In genomic region chr3:33440578-33441321, GRCh38 we compare ENCODE assay signal across 1 cellular context.
TF ChIP-seq lines count a peak whose summit lies in the region.

No MANE protein-coding gene starts in this region.

TF ChIP-seq in K562, 482 proteins besides CTCF, POLR2A, EP300 and RAD21 (continued from another document and continues in another):
- TF ChIP-seq ZFP91 (CRISPR knock-in tag; IDR thresholded peaks at IDR 0.05): 0 out of 2 replicates have a peak, but pooled peaks have one; percentile 31
- no peak for TF ChIP-seq KDM2B (CRISPR knock-in tag; IDR thresholded peaks at IDR 0.05)
- TF ChIP-seq NFE2 (IDR thresholded peaks at IDR 0.05; ENCODE audit: low read depth): no peak
- no peak for TF ChIP-seq ZKSCAN8 (CRISPR knock-in tag; IDR thresholded peaks at IDR 0.05)
- 0 out of 2 replicates have a peak, but pooled peaks have one; percentile 16 for TF ChIP-seq EGR1 (conservative IDR thresholded peaks at IDR 0.05)
- TF ChIP-seq IRF1 (CRISPR knock-in tag; IDR thresholded peaks at IDR 0.05; ENCODE audit: borderline replicate concordance): no peak
- 0 out of 2 replicates have a peak, but pooled peaks have one; percentile 1 for TF ChIP-seq KAT7 (CRISPR knock-in tag; IDR thresholded peaks at IDR 0.05; ENCODE audit: borderline replicate concordance)
- TF ChIP-seq THRA (IDR thresholded peaks at IDR 0.05): peak; percentile 90
- no peak for TF ChIP-seq SRSF9 (IDR thresholded peaks at IDR 0.05; ENCODE audit: borderline replicate concordance, low read depth, low read length)
- no peak for TF ChIP-seq ZNF140 (CRISPR knock-in tag; IDR thresholded peaks at IDR 0.05)
- TF ChIP-seq SMARCE1 (IDR thresholded peaks at IDR 0.05): 0 out of 2 replicates have a peak, but pooled peaks have one; percentile 17
- peak; percentile 88 for TF ChIP-seq RBFOX2 (IDR thresholded peaks at IDR 0.05; ENCODE audit: low read depth, low read length)
- TF ChIP-seq ZNF79 (CRISPR knock-in tag; IDR thresholded peaks at IDR 0.05; ENCODE audit: low read depth): no peak; the same call in 1 of the 2 replicates
- TF ChIP-seq NKRF (IDR thresholded peaks at IDR 0.05; ENCODE audit: borderline replicate concordance): peak; percentile 57; the same call in 1 of the 2 replicates
- TF ChIP-seq ZNF785 (CRISPR knock-in tag; IDR thresholded peaks at IDR 0.05): no peak
- no peak for TF ChIP-seq ZBTB7A (IDR thresholded peaks at IDR 0.05; ENCODE audit: borderline replicate concordance, control insufficient read depth, low read depth, low read length)
- TF ChIP-seq TEAD1 (CRISPR knock-in tag; IDR thresholded peaks at IDR 0.05): peak; percentile 17 to 33; a peak in 2 of 4 replicates
- TF ChIP-seq HEY1 (CRISPR knock-in tag; IDR thresholded peaks at IDR 0.05; ENCODE audit: borderline replicate concordance): no peak
- peak; percentile 87; the same call in 1 of the 2 replicates for TF ChIP-seq ZNF395 (CRISPR knock-in tag; IDR thresholded peaks at IDR 0.05)
- TF ChIP-seq ZNF165 (CRISPR knock-in tag; IDR thresholded peaks at IDR 0.05; ENCODE audit: borderline replicate concordance): no peak
- TF ChIP-seq ID3 (CRISPR knock-in tag; IDR thresholded peaks at IDR 0.05): no peak
- TF ChIP-seq ID3 (tag; IDR thresholded peaks at IDR 0.05): peak; percentile 59; the same call in 1 of the 2 replicates
- no peak for TF ChIP-seq PTTG1 (tag; IDR thresholded peaks at IDR 0.05; ENCODE audit: low read depth)
- no peak for TF ChIP-seq KAT2B (IDR thresholded peaks at IDR 0.05; ENCODE audit: low read depth, low read length)
- peak in 1 of 3 experiments; percentile 45 for TF ChIP-seq YY1 (IDR thresholded peaks at IDR 0.05; ENCODE audit: borderline replicate concordance in 1 of 3, control insufficient read depth in 1 of 3, extremely low read depth in 1 of 3, insufficient read depth in 3 of 3, insufficient read length in 1 of 3, insufficient replicate concordance in 2 of 3, low read depth in 1 of 3, low read length in 2 of 3)
- peak; percentile 16 to 51; a peak in 3 of 4 replicates for TF ChIP-seq MAZ (CRISPR knock-in tag; conservative IDR thresholded peaks at IDR 0.05 in 1 of 2, IDR thresholded peaks at IDR 0.05 in 1 of 2)
- TF ChIP-seq HMGN3 (IDR thresholded peaks at IDR 0.05; ENCODE audit: borderline replicate concordance, extremely low read depth, insufficient read length, low read depth, low read length): no peak
- no peak for TF ChIP-seq ZNF263 (CRISPR knock-in tag; IDR thresholded peaks at IDR 0.05; ENCODE audit: borderline replicate concordance)
- no peak for TF ChIP-seq CREBBP (IDR thresholded peaks at IDR 0.05; ENCODE audit: low read depth, low read length)
- TF ChIP-seq CHD1 (IDR thresholded peaks at IDR 0.05; ENCODE audit: low read length): peak; percentile 78
- peak; percentile 51 for TF ChIP-seq TCF7L2 (IDR thresholded peaks at IDR 0.05; ENCODE audit: low read depth, low read length)
- peak; percentile 41; the same call in 1 of the 2 replicates for TF ChIP-seq ZBED1 (IDR thresholded peaks at IDR 0.05)
- no peak for TF ChIP-seq KLF1 (tag; IDR thresholded peaks at IDR 0.05)
- TF ChIP-seq OTX1 (CRISPR knock-in tag; IDR thresholded peaks at IDR 0.05): 0 out of 2 replicates have a peak, but pooled peaks have one; percentile 61
- no peak for TF ChIP-seq BCL6 (CRISPR knock-in tag; IDR thresholded peaks at IDR 0.05)
- peak; percentile 77 for TF ChIP-seq RB1 (IDR thresholded peaks at IDR 0.05; ENCODE audit: low read depth)
- peak; percentile 53; the same call in 1 of the 2 replicates for TF ChIP-seq SMAD4 (CRISPR knock-in tag; conservative IDR thresholded peaks at IDR 0.05)
- TF ChIP-seq ZNF143 (CRISPR knock-in tag; IDR thresholded peaks at IDR 0.05): peak; percentile 77
- TF ChIP-seq CXXC5 (CRISPR knock-in tag; IDR thresholded peaks at IDR 0.05): peak; percentile 99
- TF ChIP-seq ARID2 (IDR thresholded peaks at IDR 0.05): no peak
- TF ChIP-seq BRCA1 (IDR thresholded peaks at IDR 0.05): no peak
- no peak for TF ChIP-seq BRCA1 (CRISPR knock-in tag; IDR thresholded peaks at IDR 0.05)
- TF ChIP-seq ZNF232 (CRISPR knock-in tag; IDR thresholded peaks at IDR 0.05): no peak
- 0 out of 2 replicates have a peak, but pooled peaks have one; percentile 8 for TF ChIP-seq ZNF212 (CRISPR knock-in tag; IDR thresholded peaks at IDR 0.05)
- TF ChIP-seq HBP1 (CRISPR knock-in tag; IDR thresholded peaks at IDR 0.05): no peak
- peak; percentile 74; the same call in 1 of the 2 replicates for TF ChIP-seq E2F5 (CRISPR knock-in tag; IDR thresholded peaks at IDR 0.05)
- TF ChIP-seq ZNF589 (CRISPR knock-in tag; IDR thresholded peaks at IDR 0.05; ENCODE audit: low read depth): no peak
- TF ChIP-seq ZNF583 (CRISPR knock-in tag; IDR thresholded peaks at IDR 0.05): peak; percentile 11; the same call in 1 of the 2 replicates
- no peak for TF ChIP-seq ZNF76 (CRISPR knock-in tag; IDR thresholded peaks at IDR 0.05; ENCODE audit: borderline replicate concordance)
- no peak for TF ChIP-seq ZNF655 (CRISPR knock-in tag; IDR thresholded peaks at IDR 0.05)
- TF ChIP-seq TARDBP (IDR thresholded peaks at IDR 0.05): peak; percentile 84
- no peak for TF ChIP-seq ZNF695 (CRISPR knock-in tag; IDR thresholded peaks at IDR 0.05)
- no peak for TF ChIP-seq ZC3H8 (IDR thresholded peaks at IDR 0.05)
- TF ChIP-seq MAFK (IDR thresholded peaks at IDR 0.05; ENCODE audit: low read length): peak; percentile 42; the same call in 1 of the 2 replicates
- no peak for TF ChIP-seq GABPB2 (CRISPR knock-in tag; conservative IDR thresholded peaks at IDR 0.05)
- TF ChIP-seq ZNF274 (IDR thresholded peaks at IDR 0.05; ENCODE audit: borderline replicate concordance, low read depth, low read length): no peak
- TF ChIP-seq USF1 (CRISPR knock-in tag; IDR thresholded peaks at IDR 0.05): no peak; the same call in 1 of the 2 replicates
